Comparison of ENCODE assay signal across 9 cellular contexts in the genomic region with DNA sequence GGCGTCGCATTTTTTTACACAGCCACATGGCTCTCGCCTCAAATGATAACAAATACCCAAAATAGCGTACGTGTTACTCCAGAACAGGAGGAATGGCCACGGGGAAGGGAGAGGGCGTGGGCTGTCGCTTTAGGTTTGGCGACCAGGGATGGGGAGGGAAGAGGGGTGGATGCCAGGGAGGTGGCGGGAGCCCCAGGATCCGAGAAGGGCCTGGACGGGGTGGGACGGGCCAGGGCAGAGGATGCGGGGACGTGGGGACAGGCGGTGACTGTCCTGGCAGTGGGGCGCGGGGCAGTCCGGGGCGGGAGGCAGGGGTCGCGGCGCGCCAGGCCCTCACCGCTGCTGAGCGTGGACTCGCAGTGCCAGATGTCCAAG. TPM values are rescaled to one million over a fixed set of nuclear protein-coding genes. Genes with fewer than 3 reads are reported as not detected.
DNase-seq lines count a peak whose midpoint lies in the region; ATAC-seq and TF ChIP-seq lines count a peak whose summit lies in the region.
"Had no signal": no experiment of that assay in that cellular context is flagged by ENCODE, and none has a peak within 500 bp of the region (broad histone marks: within the 10 kb centered on the region; RNA-seq: fewer than 3 reads in every experiment).

No MANE protein-coding gene starts in this region.

- DNase-seq in EL (peak; percentile 8), heart right ventricle (peak in 1 of 2 donors; percentile 21), prostate gland (ENCODE audit: low spot score) (no peak), A172 (ENCODE audit: low spot score) (no peak), NCI-H526 treated with DMSO at 0.1 percent for 48 hours (lab: John Stamatoyannopoulos, UW) (no peak), NCI-H1436 treated with DMSO at 0.1 percent for 48 hours (lab: John Stamatoyannopoulos, UW) (no peak), NCI-H1694 (lab: John Stamatoyannopoulos, UW) (no peak)
- no peak for DNase-seq in activated T-helper 1 cell treated with anti-CD3 and anti-CD28 coated beads, Interleukin-12 subunit alpha, Interleukin-12 subunit beta, Interleukin-2, Interleukin-4 antibody, amounts not matched to agents 30 ng/mL and 10 ng/mL and 1 ng/mL, durations not matched to agents 14 hours and 24 hours and 36 hours (ENCODE audit: low spot score)

- intact Hi-C loops in activated T-helper 1 cell treated with anti-CD3 and anti-CD28 coated beads, Interleukin-12 subunit alpha, Interleukin-12 subunit beta, Interleukin-2, Interleukin-4 antibody, amounts not matched to agents 30 ng/mL and 10 ng/mL and 1 ng/mL, durations not matched to agents 14 hours and 24 hours and 36 hours (cut with micrococcal nuclease) = no loop called here
- intact Hi-C loops in heart right ventricle (cut with DNase I) (loop anchor here in 3 of 10 donors (2.0 to 10.0 kb wide), 3 partner anchors 24 to 72 kb away; no protein-coding TSS in a partner anchor), prostate gland (cut with DNase I) (no loop called here)

- H3K4me1 ChIP-seq in heart right ventricle (peaks cover 0 to 26% (median 4%) of the 10 kb centered on the region in 9 donors), prostate gland (replicated peaks) (no peaks in the 10 kb centered on the region)

- H3K9me3 ChIP-seq in heart right ventricle (no peaks in the 10 kb centered on the region), prostate gland (no peaks in the 10 kb centered on the region)

- no peak overlapping the region for H3K27ac Mint-ChIP-seq in activated T-helper 1 cell treated with anti-CD3 and anti-CD28 coated beads, Interleukin-12 subunit alpha, Interleukin-12 subunit beta, Interleukin-2, Interleukin-4 antibody, amounts not matched to agents 30 ng/mL and 10 ng/mL and 1 ng/mL, durations not matched to agents 14 hours and 24 hours and 36 hours

- no peak for TF ChIP-seq POLR2A in prostate gland (IDR thresholded peaks at IDR 0.05)

- no peak for TF ChIP-seq CTCF in heart right ventricle (IDR thresholded peaks at IDR 0.05)
- no peak for TF ChIP-seq CTCF in prostate gland (IDR thresholded peaks at IDR 0.05)

- no peaks in the 10 kb centered on the region for H3K36me3 ChIP-seq in heart right ventricle
- H3K36me3 ChIP-seq in prostate gland = no peaks in the 10 kb centered on the region

- peaks cover 19% of the 10 kb centered on the region for H3K27me3 Mint-ChIP-seq in activated T-helper 1 cell treated with anti-CD3 and anti-CD28 coated beads, Interleukin-12 subunit alpha, Interleukin-12 subunit beta, Interleukin-2, Interleukin-4 antibody, amounts not matched to agents 30 ng/mL and 10 ng/mL and 1 ng/mL, durations not matched to agents 14 hours and 24 hours and 36 hours (ENCODE audit: insufficient read depth)

- H3K27ac ChIP-seq in heart right ventricle = peak overlapping the region; percentile 64 to 90 (median 85)
- H3K27ac ChIP-seq in prostate gland = peak overlapping the region; percentile 72

- ATAC-seq in heart right ventricle = peak; percentile 2 to 53 (median 11)

- H3K9me3 Mint-ChIP-seq in activated T-helper 1 cell treated with anti-CD3 and anti-CD28 coated beads, Interleukin-12 subunit alpha, Interleukin-12 subunit beta, Interleukin-2, Interleukin-4 antibody, amounts not matched to agents 30 ng/mL and 10 ng/mL and 1 ng/mL, durations not matched to agents 14 hours and 24 hours and 36 hours = no peaks in the 10 kb centered on the region

- H3K4me1 Mint-ChIP-seq in activated T-helper 1 cell treated with anti-CD3 and anti-CD28 coated beads, Interleukin-12 subunit alpha, Interleukin-12 subunit beta, Interleukin-2, Interleukin-4 antibody, amounts not matched to agents 30 ng/mL and 10 ng/mL and 1 ng/mL, durations not matched to agents 14 hours and 24 hours and 36 hours (ENCODE audit: low read depth) = peaks cover 7% of the 10 kb centered on the region

- H3K27me3 ChIP-seq in heart right ventricle = peaks cover 0 to 48% (median 0%) of the 10 kb centered on the region in 7 donors
- no peaks in the 10 kb centered on the region for H3K27me3 ChIP-seq in prostate gland (replicated peaks; ENCODE audit: insufficient read depth)

- peak overlapping the region; percentile 74 for H3K4me3 Mint-ChIP-seq in activated T-helper 1 cell treated with anti-CD3 and anti-CD28 coated beads, Interleukin-12 subunit alpha, Interleukin-12 subunit beta, Interleukin-2, Interleukin-4 antibody, amounts not matched to agents 30 ng/mL and 10 ng/mL and 1 ng/mL, durations not matched to agents 14 hours and 24 hours and 36 hours

- WGBS in heart right ventricle, 2 donors = 3 to 4% methylated on average over 15 to 27 of the region's 27 CpGs
- WGBS in prostate gland = 0% methylated on average over 17 of the region's 27 CpGs

- no peaks in the 10 kb centered on the region for H3K36me3 Mint-ChIP-seq in activated T-helper 1 cell treated with anti-CD3 and anti-CD28 coated beads, Interleukin-12 subunit alpha, Interleukin-12 subunit beta, Interleukin-2, Interleukin-4 antibody, amounts not matched to agents 30 ng/mL and 10 ng/mL and 1 ng/mL, durations not matched to agents 14 hours and 24 hours and 36 hours (ENCODE audit: low read depth)

- H3K4me3 ChIP-seq in heart right ventricle (peak overlapping the region; percentile 32 to 76 (median 67)), prostate gland (peak overlapping the region; percentile 54 to 56)

RNA-seq across cellular contexts. Expression of a gene that starts 0.6 kb away (rescaled TPM):
- not detected in 2 replicates for total RNA-seq in activated T-helper 1 cell treated with anti-CD3 and anti-CD28 coated beads, Interleukin-12 subunit alpha, Interleukin-12 subunit beta, Interleukin-2, Interleukin-4 antibody, amounts not matched to agents 30 ng/mL and 10 ng/mL and 1 ng/mL, durations not matched to agents 14 hours and 24 hours and 36 hours
- total RNA-seq in heart right ventricle (10 to 100 TPM; 27.7 to 38.7 (median 32.2) TPM), prostate gland (10 to 100 TPM; 28.5 to 35.7 TPM)
- polyA plus RNA-seq in heart right ventricle = 10 to 100 TPM; 10.1 to 14.5 TPM
- 0.12 and 0.76 TPM in 2 replicates for total RNA-seq in A172 (2014; rRNA removed; shearing (Covaris generic))
- total RNA-seq: mononuclear cell had no signal

Comparison
In these comparisons a context has a peak if more than half of its experiments do, and no peak if none do; other contexts are left out.
1. RNA of a gene that starts 0.6 kb away (total RNA-seq): 28.5 to 35.7 TPM in prostate gland and 27.7 to 38.7 TPM in heart right ventricle; 0.12 to 0.76 TPM in A172 and not detected in activated T-helper 1 cell treated with anti-CD3 and anti-CD28 coated beads, Interleukin-12 subunit alpha, Interleukin-12 subunit beta, Interleukin-2, Interleukin-4 antibody, amounts not matched to agents 30 ng/mL and 10 ng/mL and 1 ng/mL, durations not matched to agents 14 hours and 24 hours and 36 hours; every median in the first group is over 10 times any median in the second.